Comparison of ENCODE assay signal across 8 cellular contexts in the genomic region with DNA sequence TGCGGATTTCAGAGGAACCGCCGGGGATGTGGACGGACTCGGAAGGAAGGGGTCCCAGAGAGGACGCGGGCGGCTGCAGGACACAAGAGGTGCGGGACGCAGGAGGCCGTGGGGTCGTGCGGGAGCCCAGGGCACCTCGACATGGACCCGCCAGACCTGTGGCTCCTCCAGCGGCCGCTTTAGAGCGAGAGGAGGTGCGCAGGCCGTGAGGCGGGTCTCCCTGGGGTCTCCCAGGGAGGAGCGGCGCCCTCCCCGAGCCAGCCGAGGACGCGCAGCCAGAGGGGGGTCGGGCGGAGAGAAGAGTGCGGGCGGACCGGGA.
DNase-seq lines count a peak whose midpoint lies in the region; ATAC-seq lines count a peak whose summit lies in the region.

No MANE protein-coding gene starts in this region.

- DNase-seq in activated effector memory CD4-positive, alpha-beta T cell treated with Interleukin-2 at 50 U/mL for 16 hours: peak; percentile 15
- DNase-seq in iPS DF 6.9 (ENCODE audit: low read depth, low spot score) (no peak), globus pallidus (ENCODE audit: low spot score) (no peak), iPS-NIHi7 (ENCODE audit: extremely low spot score) (no peak)
- DNase-seq in stimulated activated effector memory CD8-positive, alpha-beta T cell treated with anti-CD3 and anti-CD28 coated beads, Interleukin-12 subunit alpha, Interleukin-12 subunit beta, amount 100 ng/mL, for 72 hours (ENCODE audit: low spot score in 2 of 2): no peak

- H3K4me3 Mint-ChIP-seq in stimulated activated effector memory CD8-positive, alpha-beta T cell treated with anti-CD3 and anti-CD28 coated beads, Interleukin-12 subunit alpha, Interleukin-12 subunit beta, amount 100 ng/mL, for 72 hours: peak overlapping the region; percentile 94

- peak overlapping the region; percentile 30; the same call in 1 of the 2 replicates for H3K4me3 ChIP-seq in iPS DF 6.9 (ENCODE audit: low read length)

- peak; percentile 34 for ATAC-seq in GM18511 (IDR thresholded peaks at IDR 0.05; ENCODE audit: unreplicated experiment)
- ATAC-seq in HG02973 (IDR thresholded peaks at IDR 0.05; ENCODE audit: unreplicated experiment): peak; percentile 1
- ATAC-seq in stimulated activated effector memory CD8-positive, alpha-beta T cell treated with anti-CD3 and anti-CD28 coated beads, Interleukin-12 subunit alpha, Interleukin-12 subunit beta, amount 100 ng/mL, for 72 hours: no peak
- no peak for ATAC-seq in HG02678 (IDR thresholded peaks at IDR 0.05; ENCODE audit: unreplicated experiment)

- no peaks in the 10 kb centered on the region for H3K9me3 Mint-ChIP-seq in stimulated activated effector memory CD8-positive, alpha-beta T cell treated with anti-CD3 and anti-CD28 coated beads, Interleukin-12 subunit alpha, Interleukin-12 subunit beta, amount 100 ng/mL, for 72 hours

- H3K36me3 ChIP-seq in iPS DF 6.9 (ENCODE audit: control insufficient read depth, insufficient read depth, low read length): no peaks in the 10 kb centered on the region

- H3K27ac ChIP-seq in iPS DF 6.9 (ENCODE audit: low read length): no peak overlapping the region

- peaks cover 13% of the 10 kb centered on the region for H3K36me3 Mint-ChIP-seq in stimulated activated effector memory CD8-positive, alpha-beta T cell treated with anti-CD3 and anti-CD28 coated beads, Interleukin-12 subunit alpha, Interleukin-12 subunit beta, amount 100 ng/mL, for 72 hours

- H3K27me3 ChIP-seq in iPS DF 6.9 (ENCODE audit: control insufficient read depth, insufficient read depth, low read length): no peaks in the 10 kb centered on the region

- no peaks in the 10 kb centered on the region for H3K4me1 ChIP-seq in iPS DF 6.9 (ENCODE audit: control insufficient read depth, insufficient read depth, low read length)

- H3K9me3 ChIP-seq in iPS DF 6.9 (ENCODE audit: control insufficient read depth, insufficient read depth, low read length): no peaks in the 10 kb centered on the region

- no CpG with 5 or more reads among the region's 32 CpGs for WGBS in iPS DF 6.9 (ENCODE audit: insufficient coverage, insufficient read length)

- peaks cover 27% of the 10 kb centered on the region for H3K4me1 Mint-ChIP-seq in stimulated activated effector memory CD8-positive, alpha-beta T cell treated with anti-CD3 and anti-CD28 coated beads, Interleukin-12 subunit alpha, Interleukin-12 subunit beta, amount 100 ng/mL, for 72 hours

- H3K27ac Mint-ChIP-seq in stimulated activated effector memory CD8-positive, alpha-beta T cell treated with anti-CD3 and anti-CD28 coated beads, Interleukin-12 subunit alpha, Interleukin-12 subunit beta, amount 100 ng/mL, for 72 hours: peak overlapping the region; percentile 86

Comparison
In these comparisons a context has a peak if more than half of its experiments do, and no peak if none do; other contexts are left out.
1. ATAC-seq: peak in GM18511 (single experiment) and HG02973 (single experiment); none in stimulated activated effector memory CD8-positive, alpha-beta T cell treated with anti-CD3 and anti-CD28 coated beads, Interleukin-12 subunit alpha, Interleukin-12 subunit beta, amount 100 ng/mL, for 72 hours (single experiment) and HG02678 (single experiment).